8 cellular contexts compared by ENCODE assay signal in the genomic region with DNA sequence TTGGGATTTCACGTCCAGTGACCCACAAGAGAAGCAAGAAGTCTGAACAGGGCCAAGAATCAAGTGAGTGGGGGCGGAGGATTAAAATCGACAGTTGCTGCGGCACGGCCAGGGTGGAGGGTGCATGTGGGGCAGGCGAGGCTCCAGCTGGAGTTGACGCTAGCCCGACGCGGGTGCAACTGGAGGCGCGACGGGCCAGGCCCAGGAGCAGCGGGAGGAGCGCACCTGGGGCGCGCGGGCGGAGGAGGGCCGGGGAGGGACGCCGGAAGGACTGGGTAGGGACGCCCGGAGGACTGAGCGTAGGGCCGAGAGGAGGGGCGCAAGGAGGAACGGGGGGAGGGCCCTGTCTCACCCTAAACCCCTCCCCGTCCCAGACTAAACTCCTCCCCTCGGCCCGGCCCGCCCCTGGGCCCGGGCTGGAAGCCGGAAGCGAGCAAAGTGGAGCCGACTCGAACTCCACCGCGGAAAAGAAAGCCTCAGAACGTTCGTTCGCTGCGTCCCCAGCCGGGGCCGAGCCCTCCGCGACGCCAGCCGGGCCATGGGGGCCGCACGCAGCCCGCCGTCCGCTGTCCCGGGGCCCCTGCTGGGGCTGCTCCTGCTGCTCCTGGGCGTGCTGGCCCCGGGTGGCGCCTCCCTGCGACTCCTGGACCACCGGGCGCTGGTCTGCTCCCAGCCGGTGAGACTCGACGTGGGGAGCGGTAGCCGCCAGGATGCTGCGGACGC. TPM values are rescaled to one million over a fixed set of nuclear protein-coding genes. Genes with fewer than 3 reads are reported as not detected.
DNase-seq lines count a peak whose midpoint lies in the region; FAIRE-seq and TF ChIP-seq lines count a peak whose summit lies in the region.

A gene with protein sequence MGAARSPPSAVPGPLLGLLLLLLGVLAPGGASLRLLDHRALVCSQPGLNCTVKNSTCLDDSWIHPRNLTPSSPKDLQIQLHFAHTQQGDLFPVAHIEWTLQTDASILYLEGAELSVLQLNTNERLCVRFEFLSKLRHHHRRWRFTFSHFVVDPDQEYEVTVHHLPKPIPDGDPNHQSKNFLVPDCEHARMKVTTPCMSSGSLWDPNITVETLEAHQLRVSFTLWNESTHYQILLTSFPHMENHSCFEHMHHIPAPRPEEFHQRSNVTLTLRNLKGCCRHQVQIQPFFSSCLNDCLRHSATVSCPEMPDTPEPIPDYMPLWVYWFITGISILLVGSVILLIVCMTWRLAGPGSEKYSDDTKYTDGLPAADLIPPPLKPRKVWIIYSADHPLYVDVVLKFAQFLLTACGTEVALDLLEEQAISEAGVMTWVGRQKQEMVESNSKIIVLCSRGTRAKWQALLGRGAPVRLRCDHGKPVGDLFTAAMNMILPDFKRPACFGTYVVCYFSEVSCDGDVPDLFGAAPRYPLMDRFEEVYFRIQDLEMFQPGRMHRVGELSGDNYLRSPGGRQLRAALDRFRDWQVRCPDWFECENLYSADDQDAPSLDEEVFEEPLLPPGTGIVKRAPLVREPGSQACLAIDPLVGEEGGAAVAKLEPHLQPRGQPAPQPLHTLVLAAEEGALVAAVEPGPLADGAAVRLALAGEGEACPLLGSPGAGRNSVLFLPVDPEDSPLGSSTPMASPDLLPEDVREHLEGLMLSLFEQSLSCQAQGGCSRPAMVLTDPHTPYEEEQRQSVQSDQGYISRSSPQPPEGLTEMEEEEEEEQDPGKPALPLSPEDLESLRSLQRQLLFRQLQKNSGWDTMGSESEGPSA (plus strand): TSS at position 447 of the 723 bp plus-strand sequence. CDS start 92 bp downstream, at position 539.

- peaks cover 42% of the 10 kb centered on the region for H3K4me1 Mint-ChIP-seq in activated naive CD4-positive, alpha-beta T cell treated with anti-CD3 and anti-CD28 coated beads for 36 hours (ENCODE audit: low read depth)

- H3K9me3 Mint-ChIP-seq in activated naive CD4-positive, alpha-beta T cell treated with anti-CD3 and anti-CD28 coated beads for 36 hours, result no peaks in the 10 kb centered on the region

- TF ChIP-seq POLR2A in H54 (IDR thresholded peaks at IDR 0.05; ENCODE audit: low read depth, low read length), result peak; percentile 46

- peak within 1 kb of the TSS; percentile 85 for H3K27ac Mint-ChIP-seq in activated naive CD4-positive, alpha-beta T cell treated with anti-CD3 and anti-CD28 coated beads for 36 hours

- CTCF ChIA-PET in activated naive CD4-positive, alpha-beta T cell treated with anti-CD3 and anti-CD28 coated beads for 36 hours (lab: Charles Lee), result interaction anchor here (0.8 to 1.9 kb wide), 3 partner anchors 10 to 11 kb away, joined by 3 to 4 read pairs (median 3); no protein-coding TSS in a partner anchor

- peak within 1 kb of the TSS; percentile 28; the same call in 1 of the 2 replicates for H3K27ac ChIP-seq in SJCRH30
- H3K27ac ChIP-seq in neutrophil, result peak within 1 kb of the TSS; percentile 98

- TF ChIP-seq CTCF in neutrophil (IDR thresholded peaks at IDR 0.05) (peak; percentile 56), subcutaneous adipose tissue (IDR thresholded peaks at IDR 0.05; ENCODE audit: low read depth) (no peak)

- H3K27me3 Mint-ChIP-seq in activated naive CD4-positive, alpha-beta T cell treated with anti-CD3 and anti-CD28 coated beads for 36 hours (ENCODE audit: low read depth), result no peaks in the 10 kb centered on the region

- H3K9me3 ChIP-seq in MG63, result no peaks in the 10 kb centered on the region
- H3K9me3 ChIP-seq in SJCRH30 (replicated peaks), result no peaks in the 10 kb centered on the region
- H3K9me3 ChIP-seq in neutrophil, result no peaks in the 10 kb centered on the region

- peak within 1 kb of the TSS; percentile 84 for H3K4me3 Mint-ChIP-seq in activated naive CD4-positive, alpha-beta T cell treated with anti-CD3 and anti-CD28 coated beads for 36 hours

- peaks cover 2% of the 10 kb centered on the region for H3K36me3 Mint-ChIP-seq in activated naive CD4-positive, alpha-beta T cell treated with anti-CD3 and anti-CD28 coated beads for 36 hours (ENCODE audit: low read depth)

- DNase-seq in ELR (ENCODE audit: low read depth) (peak; percentile 91), H54 (ENCODE audit: insufficient read length, low spot score) (peak; percentile 82), MG63 (peak; percentile 88), SJCRH30 (peak; percentile 88), germinal center (ENCODE audit: low spot score) (peak; percentile 94)
- peak; percentile 95 for DNase-seq in activated naive CD4-positive, alpha-beta T cell treated with anti-CD3 and anti-CD28 coated beads for 36 hours

- intact Hi-C loops in activated naive CD4-positive, alpha-beta T cell treated with anti-CD3 and anti-CD28 coated beads for 36 hours (cut with micrococcal nuclease), result loop anchor here (1.0 to 10.0 kb wide), 6 partner anchors 14 to 993 kb away; partner anchors contain the start of genes BCL2L13, BID, HDHD5 and PEX26

- H3K4me1 ChIP-seq in SJCRH30, result peaks cover 15% of the 10 kb centered on the region
- peaks cover 30 to 45% of the 10 kb centered on the region in 2 experiments for H3K4me1 ChIP-seq in neutrophil (ENCODE audit: control insufficient read depth in 1 of 2, insufficient read depth in 1 of 2, low read depth in 1 of 2, low read length in 1 of 2)

- H3K36me3 ChIP-seq in MG63 (no peaks in the 10 kb centered on the region), SJCRH30 (no peaks in the 10 kb centered on the region), neutrophil (peaks cover 19% of the 10 kb centered on the region)

- FAIRE-seq in H54 (lab: Jason Lieb, UNC), result peak; percentile 53

- H3K27me3 ChIP-seq in MG63 (no peaks in the 10 kb centered on the region), SJCRH30 (no peaks in the 10 kb centered on the region), neutrophil (no peaks in the 10 kb centered on the region)

- H3K4me3 ChIP-seq in MG63, result peak within 1 kb of the TSS; percentile 80
- H3K4me3 ChIP-seq in SJCRH30, result peak within 1 kb of the TSS; percentile 68
- H3K4me3 ChIP-seq in neutrophil (ENCODE audit: low read depth in 1 of 2, low read length in 1 of 2), result peak within 1 kb of the TSS; percentile 93 to 99

RNA-seq across cellular contexts. Expression of the gene that starts here (rescaled TPM):
- 3.8 and 4.0 TPM in 2 replicates for total RNA-seq in MG63 (2014; rRNA removed; shearing (Covaris generic); ENCODE audit: low replicate concordance)
- 3.2 and 3.3 TPM in 2 replicates for total RNA-seq in SJCRH30 (2014; rRNA removed; shearing (Covaris generic))
- 10 to 100 TPM; 10.2 to 10.7 TPM for total RNA-seq in activated naive CD4-positive, alpha-beta T cell treated with anti-CD3 and anti-CD28 coated beads for 36 hours
- 10 to 100 TPM; 17.9 to 30.3 (median 26.2) TPM for total RNA-seq in subcutaneous adipose tissue

Comparison
In these comparisons a context has a peak if more than half of its experiments do, and no peak if none do; other contexts are left out.
1. Peak in every context shown above with its lines: DNase-seq, H3K4me3 ChIP-seq and H3K27ac ChIP-seq.